ENCODE assay signal across 9 cellular contexts in genomic region chr5:143057580-143057999, GRCh38.
A peak's percentile ranks its signal among the peaks of the same experiment; 100 is the strongest.
DNase-seq lines count a peak whose midpoint lies in the region; ATAC-seq and TF ChIP-seq lines count a peak whose summit lies in the region.
"Had no signal": no experiment of that assay in that cellular context is flagged by ENCODE, and none has a peak within 500 bp of the region (broad histone marks: within the 10 kb centered on the region; RNA-seq: fewer than 3 reads in every experiment).

No MANE protein-coding gene starts in this region.

- no peak for TF ChIP-seq CTCF in coronary artery (IDR thresholded peaks at IDR 0.05)

- H3K27ac ChIP-seq in coronary artery = no peak overlapping the region

- DNase-seq in fibroblast of peridontal ligament (ENCODE audit: extremely low read depth) = peak; percentile 42
- no peak for DNase-seq in cortex of kidney (lab: John Stamatoyannopoulos, UW)
- DNase-seq in COR-L47 (lab: John Stamatoyannopoulos, UW) = no peak
- no peak for DNase-seq in cerebellum (ENCODE audit: low spot score)
- DNase-seq in coronary artery (ENCODE audit: low spot score) = no peak
- DNase-seq: activated gamma-delta T cell treated with Interleukin-2 at 50 U/mL for 16 hours had no signal

- no peak overlapping the region for H3K4me3 ChIP-seq in coronary artery

- ATAC-seq in GM18517 (IDR thresholded peaks at IDR 0.05; ENCODE audit: unreplicated experiment) (peak; percentile 49), GM21576 (IDR thresholded peaks at IDR 0.05; ENCODE audit: unreplicated experiment) (peak; percentile 58), HG03565 (IDR thresholded peaks at IDR 0.05; ENCODE audit: unreplicated experiment) (peak; percentile 31)
